Comparison of ENCODE assay signal across 9 cellular contexts in the genomic region with DNA sequence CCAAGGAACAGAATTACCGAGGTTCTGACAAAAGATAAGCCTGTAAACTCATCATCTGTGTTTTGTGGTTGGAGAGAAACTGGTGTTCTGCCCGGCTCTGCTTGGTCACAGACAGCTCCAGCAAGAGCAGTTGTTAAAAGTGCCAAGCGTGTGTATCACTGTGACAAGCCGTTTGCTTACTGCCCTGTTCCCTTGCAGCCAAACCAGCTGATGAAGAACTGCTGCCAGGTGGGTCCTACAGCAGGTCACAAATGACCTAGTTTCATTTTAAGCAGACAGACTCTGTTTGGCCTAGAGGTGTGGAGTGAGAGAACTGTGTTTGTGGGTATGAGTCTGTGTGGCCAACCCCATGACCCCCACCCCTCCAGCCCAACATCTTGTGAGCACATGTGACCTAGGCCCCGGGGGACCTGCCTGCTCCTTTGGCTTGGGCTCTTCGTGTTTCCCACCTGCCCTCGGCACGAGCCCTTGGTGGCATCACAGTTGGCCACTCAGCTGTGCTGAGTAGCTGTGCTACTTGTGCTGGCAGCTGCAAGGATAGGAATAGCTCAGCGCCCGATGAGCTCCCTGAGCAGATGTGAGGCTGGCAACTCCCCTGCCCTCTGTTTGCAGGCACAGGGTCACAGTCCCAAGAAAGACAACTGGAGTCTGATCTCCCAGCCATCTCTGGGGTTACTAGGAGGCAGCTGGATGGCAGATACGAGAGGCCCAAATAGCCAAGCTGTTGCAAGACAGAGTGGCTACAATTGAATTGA. TPM values are rescaled to one million over a fixed set of nuclear protein-coding genes. Genes with fewer than 3 reads are reported as not detected.
A peak's percentile ranks its signal among the peaks of the same experiment; 100 is the strongest.
DNase-seq lines count a peak whose midpoint lies in the region; ATAC-seq, FAIRE-seq and TF ChIP-seq lines count a peak whose summit lies in the region.
"Had no signal": no experiment of that assay in that cellular context is flagged by ENCODE, and none has a peak within 500 bp of the region (broad histone marks: within the 10 kb centered on the region; RNA-seq: fewer than 3 reads in every experiment).

No MANE protein-coding gene starts in this region.

- peak overlapping the region; percentile 62 for H3K9ac ChIP-seq in BLaER1

- DNase-seq in fibroblast of villous mesenchyme (ENCODE audit: low read depth) (peak; percentile 22), urothelium cell line (ENCODE audit: low spot score) (no peak), dedifferentiated amniotic fluid mesenchymal stem cell (ENCODE audit: extremely low spot score) (no peak), kidney glomerular epithelial cell (lab: John Stamatoyannopoulos, UW) (no peak)
- no peak for DNase-seq in activated CD4-positive, alpha-beta T cell treated with anti-CD3 and anti-CD28 coated beads, Interleukin-2, amount 50 U/mL, for 48 hours

- peak overlapping the region; percentile 17 to 70 (median 56) for H3K4me3 Mint-ChIP-seq in IgD-negative memory B cell

- peak; percentile 49 for ATAC-seq in GM21360 (IDR thresholded peaks at IDR 0.05; ENCODE audit: unreplicated experiment)

- H3K36me3 Mint-ChIP-seq in IgD-negative memory B cell: no peaks in the 10 kb centered on the region

- no peaks in the 10 kb centered on the region for H3K27me3 ChIP-seq in BLaER1

- H3K27ac ChIP-seq in BLaER1: peak overlapping the region; percentile 83
- H3K27ac ChIP-seq: VCaP had no signal

- H4K20me1 ChIP-seq in BLaER1: no peaks in the 10 kb centered on the region

- H3K4me3 ChIP-seq in BLaER1: no peak overlapping the region; the same call in 1 of the 2 replicates
- H3K4me3 ChIP-seq in fibroblast of villous mesenchyme (ENCODE audit: low read depth, low read length): no peak overlapping the region

- no peaks in the 10 kb centered on the region for H3K36me3 ChIP-seq in BLaER1

- H3K27me3 Mint-ChIP-seq in IgD-negative memory B cell: no peaks in the 10 kb centered on the region

- TF ChIP-seq CTCF in fibroblast of villous mesenchyme (IDR thresholded peaks at IDR 0.05; ENCODE audit: insufficient read depth, low read depth, low read length): no peak

- H3K9me3 ChIP-seq in BLaER1: no peaks in the 10 kb centered on the region

- H3K4me1 ChIP-seq in BLaER1: peaks cover 79% of the 10 kb centered on the region

- H3K27ac Mint-ChIP-seq in IgD-negative memory B cell: peak overlapping the region; percentile 56 to 89 (median 87)

- H3K9me3 Mint-ChIP-seq in IgD-negative memory B cell: no peaks in the 10 kb centered on the region

- FAIRE-seq in urothelium cell line (lab: Jason Lieb, UNC): peak; percentile 78

- H3K4me1 Mint-ChIP-seq in IgD-negative memory B cell: peaks cover 33 to 37% (median 35%) of the 10 kb centered on the region in 3 donors

- peak overlapping the region; percentile 82 for H3K4me2 ChIP-seq in BLaER1

RNA-seq across cellular contexts. Expression of a gene that starts 9.7 kb away (rescaled TPM):
- 0.63 TPM for polyA plus RNA-seq in IgD-negative memory B cell
- total RNA-seq in fibroblast of villous mesenchyme: under 0.01 TPM in 2 replicates

RNA-seq across cellular contexts. Expression of a gene that starts 38.2 kb away (rescaled TPM):
- 5.7 TPM for polyA plus RNA-seq in IgD-negative memory B cell
- total RNA-seq in fibroblast of villous mesenchyme: 0.43 and 1.6 TPM in 2 replicates
